22 cellular contexts compared by ENCODE assay signal in genomic region chr11:55873146-55873545, GRCh38. TPM values are rescaled to one million over a fixed set of nuclear protein-coding genes. Genes with fewer than 3 reads are reported as not detected.
"Had no signal": no experiment of that assay in that cellular context is flagged by ENCODE, and none has a peak within 500 bp of the region (broad histone marks: within the 10 kb centered on the region; RNA-seq: fewer than 3 reads in every experiment).

No MANE protein-coding gene starts in this region.

RNA-seq across cellular contexts. Expression of gene TRIM51, which starts 10.0 kb away (rescaled TPM):
- total RNA-seq: dermis microvascular lymphatic vessel endothelial cell, gastrocnemius medialis, glomerular endothelial cell, heart left ventricle, hepatocyte, kidney, left lobe of liver, liver, lung, mononuclear cell, osteoblast, prostate gland, right atrium auricular region, sciatic nerve, smooth muscle cell, stomach, subcutaneous adipose tissue, temporal lobe, upper lobe of left lung, uterus had no signal
- polyA plus RNA-seq: esophagus; heart left ventricle; hepatocyte; liver; lung; naive thymus-derived CD4-positive, alpha-beta T cell; smooth muscle cell; stomach had no signal

RNA-seq across cellular contexts. Expression of gene OR5D16, which starts 34.6 kb away (rescaled TPM):
- total RNA-seq: dermis microvascular lymphatic vessel endothelial cell; gastrocnemius medialis; glomerular endothelial cell; heart left ventricle; hepatocyte; kidney; left lobe of liver; liver; lung; mononuclear cell; naive thymus-derived CD4-positive, alpha-beta T cell; osteoblast; prostate gland; right atrium auricular region; sciatic nerve; smooth muscle cell; stomach; subcutaneous adipose tissue; temporal lobe; upper lobe of left lung; uterus had no signal
- polyA plus RNA-seq: esophagus; heart left ventricle; hepatocyte; liver; lung; naive thymus-derived CD4-positive, alpha-beta T cell; smooth muscle cell; stomach had no signal

RNA-seq across cellular contexts. Expression of gene OR5W2, which starts 41.2 kb away (rescaled TPM):
- total RNA-seq: dermis microvascular lymphatic vessel endothelial cell; gastrocnemius medialis; glomerular endothelial cell; heart left ventricle; hepatocyte; kidney; left lobe of liver; liver; lung; mononuclear cell; naive thymus-derived CD4-positive, alpha-beta T cell; osteoblast; prostate gland; right atrium auricular region; sciatic nerve; smooth muscle cell; stomach; subcutaneous adipose tissue; temporal lobe; upper lobe of left lung; uterus had no signal
- polyA plus RNA-seq: esophagus; heart left ventricle; hepatocyte; liver; lung; naive thymus-derived CD4-positive, alpha-beta T cell; smooth muscle cell; stomach had no signal

RNA-seq across cellular contexts. Expression of gene OR5L2, which starts 46.1 kb away (rescaled TPM):
- total RNA-seq: dermis microvascular lymphatic vessel endothelial cell; gastrocnemius medialis; glomerular endothelial cell; heart left ventricle; hepatocyte; kidney; left lobe of liver; liver; lung; mononuclear cell; naive thymus-derived CD4-positive, alpha-beta T cell; osteoblast; prostate gland; right atrium auricular region; sciatic nerve; smooth muscle cell; stomach; subcutaneous adipose tissue; temporal lobe; upper lobe of left lung; uterus had no signal
- polyA plus RNA-seq: esophagus; heart left ventricle; hepatocyte; liver; lung; naive thymus-derived CD4-positive, alpha-beta T cell; smooth muscle cell; stomach had no signal

RNA-seq across cellular contexts. Expression of gene OR5D18, which starts 53.7 kb away (rescaled TPM):
- total RNA-seq: dermis microvascular lymphatic vessel endothelial cell; gastrocnemius medialis; glomerular endothelial cell; heart left ventricle; hepatocyte; kidney; left lobe of liver; liver; lung; mononuclear cell; naive thymus-derived CD4-positive, alpha-beta T cell; osteoblast; prostate gland; right atrium auricular region; sciatic nerve; smooth muscle cell; stomach; subcutaneous adipose tissue; temporal lobe; upper lobe of left lung; uterus had no signal
- polyA plus RNA-seq: esophagus; heart left ventricle; hepatocyte; liver; lung; naive thymus-derived CD4-positive, alpha-beta T cell; smooth muscle cell; stomach had no signal
